In genomic region chr18:7940379-7940778, GRCh38 we compare ENCODE assay signal across 19 cellular contexts.
A peak's percentile ranks its signal among the peaks of the same experiment; 100 is the strongest.
DNase-seq lines count a peak whose midpoint lies in the region; ATAC-seq and TF ChIP-seq lines count a peak whose summit lies in the region.
"Had no signal": no experiment of that assay in that cellular context is flagged by ENCODE, and none has a peak within 500 bp of the region (broad histone marks: within the 10 kb centered on the region; RNA-seq: fewer than 3 reads in every experiment).

No MANE protein-coding gene starts in this region.

- H3K79me1 ChIP-seq in neuronal stem cell (ENCODE audit: low read depth, low read length), result no peaks in the 10 kb centered on the region

- H3K27me3 ChIP-seq in heart left ventricle (no peaks in the 10 kb centered on the region), neuronal stem cell (ENCODE audit: control insufficient read depth in 3 of 3, insufficient read depth in 3 of 3, low read depth in 1 of 3, low read length in 3 of 3) (no peaks in the 10 kb centered on the region)
- H3K27me3 ChIP-seq: BLaER1 had no signal

- no peak overlapping the region for H3K27ac ChIP-seq in heart left ventricle
- H3K27ac ChIP-seq in neuronal stem cell (replicated peaks; ENCODE audit: low read length), result no peak overlapping the region
- H3K27ac ChIP-seq: BLaER1, HL-60, SK-N-MC had no signal

- TF ChIP-seq CTCF in heart left ventricle (IDR thresholded peaks at IDR 0.05) (no peak), brain (conservative IDR thresholded peaks at IDR 0.05) (no peak)

- peaks cover 36% of the 10 kb centered on the region for H3K4me1 Mint-ChIP-seq in brain
- H3K4me1 Mint-ChIP-seq: CD4-positive, CD25-positive, alpha-beta regulatory T cell had no signal

- no peak overlapping the region for H3K9ac ChIP-seq in neuronal stem cell (ENCODE audit: low read depth, low read length, poor library complexity)
- H3K9ac ChIP-seq: BLaER1 had no signal

- TF ChIP-seq POLR2A in heart left ventricle (IDR thresholded peaks at IDR 0.05), result no peak

- peaks cover 0 to 3% (median 0%) of the 10 kb centered on the region in 5 experiments for H3K9me3 Mint-ChIP-seq in brain

- H3K18ac ChIP-seq in neuronal stem cell (ENCODE audit: low read length), result peak overlapping the region; percentile 11

- ATAC-seq in heart left ventricle (peak in 3 of 4 donors; percentile 15 to 58 (median 29)), Right ventricle myocardium inferior (no peak), GM21390 (IDR thresholded peaks at IDR 0.05; ENCODE audit: unreplicated experiment) (no peak)
- ATAC-seq: Panc1 had no signal

- no peak overlapping the region for H2BK120ac ChIP-seq in neuronal stem cell (ENCODE audit: low read depth, low read length)

- no peak overlapping the region for H2AFZ ChIP-seq in neuronal stem cell (ENCODE audit: low read length)

- no peak overlapping the region for H2BK15ac ChIP-seq in neuronal stem cell (ENCODE audit: low read length)

- H3K9me3 ChIP-seq in heart left ventricle (no peaks in the 10 kb centered on the region), neuronal stem cell (replicated peaks in 1 of 2; ENCODE audit: control insufficient read depth in 2 of 2, insufficient read depth in 1 of 2, low read depth in 1 of 2, low read length in 2 of 2) (peaks cover 0 to 2% of the 10 kb centered on the region in 2 donors)

- WGBS in heart left ventricle, 4 donors, result 57 to 82% (median 66%) methylated on average over 5 of the region's 5 CpGs
- no CpG with 5 or more reads among the region's 5 CpGs for WGBS in neuronal stem cell (ENCODE audit: extremely low coverage in 2 of 2, insufficient read length in 2 of 2, insufficient replicate concordance in 1 of 2), 2 donors

- H3K27ac Mint-ChIP-seq in brain, result peak overlapping the region in 3 of 5 experiments; percentile 5 to 63 (median 55)
- H3K27ac Mint-ChIP-seq: CD4-positive, CD25-positive, alpha-beta regulatory T cell had no signal

- no peak overlapping the region for H2BK12ac ChIP-seq in neuronal stem cell (ENCODE audit: low read length)

- H3K4ac ChIP-seq in neuronal stem cell (ENCODE audit: low read length), result no peak overlapping the region

- no peak overlapping the region for H4K8ac ChIP-seq in neuronal stem cell (ENCODE audit: low read depth, low read length)

- H3K14ac ChIP-seq in neuronal stem cell (ENCODE audit: low read length), result no peak overlapping the region

- H3K36me3 ChIP-seq in heart left ventricle, result peaks cover 0 to 8% (median 0%) of the 10 kb centered on the region in 9 donors
- no peaks in the 10 kb centered on the region for H3K36me3 ChIP-seq in neuronal stem cell (replicated peaks in 1 of 2; ENCODE audit: control insufficient read depth in 2 of 2, insufficient read depth in 2 of 2, low read length in 2 of 2)
- H3K36me3 ChIP-seq: BLaER1 had no signal

- H3K36me3 Mint-ChIP-seq in brain, result no peaks in the 10 kb centered on the region
- H3K36me3 Mint-ChIP-seq: CD4-positive, CD25-positive, alpha-beta regulatory T cell had no signal

- H3K23ac ChIP-seq in neuronal stem cell (ENCODE audit: low read depth, low read length, poor library complexity), result no peak overlapping the region

- H2BK5ac ChIP-seq in neuronal stem cell (ENCODE audit: low read length), result peak overlapping the region; percentile 9

- no peak for DNase-seq in heart left ventricle
- no peak for DNase-seq in Right ventricle myocardium inferior (ENCODE audit: missing footprints)
- no peak for DNase-seq in neuronal stem cell (ENCODE audit: low spot score)
- no peak for DNase-seq in GM19240 (ENCODE audit: insufficient read length, low spot score)
- DNase-seq in HuH-7 (ENCODE audit: low spot score), result no peak
- DNase-seq: CD4-positive, CD25-positive, alpha-beta regulatory T cell; NCI-H1092; NCI-H1417 treated with DMSO at 0.1 percent for 48 hours; NCI-H1694 treated with DMSO at 0.1 percent for 48 hours; NCI-H2081 treated with DMSO at 0.1 percent for 48 hours; NCI-H2171; NCI-H226; SIG-M5 had no signal

- H3K4me3 Mint-ChIP-seq in brain, result no peak overlapping the region
- H3K4me3 Mint-ChIP-seq: CD4-positive, CD25-positive, alpha-beta regulatory T cell had no signal

- H3K4me1 ChIP-seq in heart left ventricle (peaks cover 0 to 29% (median 16%) of the 10 kb centered on the region in 12 donors), neuronal stem cell (ENCODE audit: control insufficient read depth in 2 of 2, insufficient read depth in 1 of 2, low read depth in 1 of 2, low read length in 2 of 2) (peaks cover 0 to 1% of the 10 kb centered on the region in 2 donors)
- H3K4me1 ChIP-seq: BLaER1 had no signal

- intact Hi-C loops in heart left ventricle (cut with DNase I) (no loop called here), Right ventricle myocardium inferior (cut with DNase I) (loop anchor here (10.0 kb wide), 1 partner anchor 366 kb away; no protein-coding TSS in a partner anchor)

- no peak overlapping the region for H3K4me2 ChIP-seq in neuronal stem cell (ENCODE audit: insufficient read depth, low read length, poor library complexity, severe bottlenecking)
- H3K4me2 ChIP-seq: BLaER1 had no signal

- no peaks in the 10 kb centered on the region for H3K27me3 Mint-ChIP-seq in brain
- H3K27me3 Mint-ChIP-seq: CD4-positive, CD25-positive, alpha-beta regulatory T cell had no signal

- H4K91ac ChIP-seq in neuronal stem cell (ENCODE audit: low read depth, low read length, poor library complexity), result peak overlapping the region; percentile 47

- H3K4me3 ChIP-seq in heart left ventricle (no peak overlapping the region), neuronal stem cell (ENCODE audit: low read length in 2 of 2) (no peak overlapping the region)
- H3K4me3 ChIP-seq: BLaER1, SK-N-MC had no signal

- H2AK5ac ChIP-seq in neuronal stem cell (ENCODE audit: low read depth, low read length), result no peak overlapping the region

Comparison
In these comparisons a context has a peak if more than half of its experiments do, and no peak if none do; other contexts are left out.
1. ATAC-seq: peak in heart left ventricle (3 of 4); none in Right ventricle myocardium inferior (single experiment) and GM21390 (single experiment).